ENCODE assay signal across 13 cellular contexts in the genomic region with DNA sequence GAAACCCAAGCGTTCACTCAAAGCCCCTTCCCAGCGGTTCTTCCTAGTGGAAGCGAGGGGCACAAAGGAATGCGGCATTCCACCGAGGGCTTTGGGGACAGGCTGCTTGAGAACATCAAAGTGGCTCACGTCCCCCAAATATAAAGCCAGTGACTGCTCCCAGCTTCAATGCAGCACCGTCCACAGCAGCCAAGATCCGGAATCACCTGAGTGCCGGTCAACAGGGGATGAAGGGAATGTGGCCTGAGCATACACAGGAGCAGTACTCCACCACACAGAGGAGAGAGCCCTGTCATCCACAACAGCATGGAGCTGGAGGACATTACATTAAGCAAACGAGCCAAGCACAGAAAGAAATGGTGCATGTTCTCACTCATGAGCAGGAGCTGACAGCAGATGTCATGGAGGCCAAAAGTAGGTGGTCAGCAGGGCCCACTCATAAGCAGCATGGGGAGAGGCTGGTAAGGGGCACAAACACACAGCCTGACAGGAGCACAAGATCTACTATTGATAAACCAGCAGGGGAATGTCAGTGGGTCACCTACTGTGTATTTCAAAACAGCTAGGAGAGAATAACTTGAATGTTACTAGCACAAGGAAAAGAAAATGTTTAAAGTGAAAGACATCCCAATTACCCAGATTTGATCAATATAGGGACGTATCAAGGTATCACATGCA.
DNase-seq lines count a peak whose midpoint lies in the region; ATAC-seq and TF ChIP-seq lines count a peak whose summit lies in the region.
"Had no signal": no experiment of that assay in that cellular context is flagged by ENCODE, and none has a peak within 500 bp of the region (broad histone marks: within the 10 kb centered on the region; RNA-seq: fewer than 3 reads in every experiment).

No MANE protein-coding gene starts in this region.

- peaks cover 0 to 18% of the 10 kb centered on the region in 2 experiments for H3K36me3 ChIP-seq in mesenchymal stem cell (ENCODE audit: control insufficient read depth in 1 of 2, insufficient read depth in 2 of 2, low read depth in 1 of 2, low read length in 2 of 2)
- no peaks in the 10 kb centered on the region for H3K36me3 ChIP-seq in thyroid gland
- H3K36me3 ChIP-seq: ascending aorta had no signal

- peaks cover 43% of the 10 kb centered on the region for H3K79me1 ChIP-seq in mesenchymal stem cell (replicated peaks; ENCODE audit: low read length, poor library complexity, severe bottlenecking)

- H2BK12ac ChIP-seq in mesenchymal stem cell (ENCODE audit: low read length in 2 of 2) = peak overlapping the region in 1 of 2 experiments; percentile 17

- no peak for TF ChIP-seq CTCF in thyroid gland (IDR thresholded peaks at IDR 0.05)

- DNase-seq in activated T-cell treated with anti-CD3 and anti-CD28 coated beads, Interleukin-2, amount 50 U/mL, for 72 hours = no peak
- no peak for DNase-seq in activated T-cell treated with anti-CD3 and anti-CD28 coated beads, Interleukin-2, amount 50 U/mL, for 48 hours
- DNase-seq in astrocyte of the hippocampus (ENCODE audit: low read depth, low spot score) = peak; percentile 34
- no peak for DNase-seq in mesenchymal stem cell
- DNase-seq in thyroid gland = peak; percentile 70 to 82
- DNase-seq in iPS-NIHi11 (ENCODE audit: low spot score) = no peak
- DNase-seq in activated CD4-positive, alpha-beta T cell treated with anti-CD3 and anti-CD28 coated beads for 4 hours = no peak
- DNase-seq in DMS79 treated with DMSO at 0.1 percent for 48 hours (lab: John Stamatoyannopoulos, UW) = no peak
- DNase-seq: activated CD4-positive, CD25-positive, alpha-beta regulatory T cell; effector CD4-positive, alpha-beta T cell; naive B cell; SW 1271 had no signal

- H3K23ac ChIP-seq in mesenchymal stem cell (ENCODE audit: low read length in 2 of 2) = no peak overlapping the region

- no peak for TF ChIP-seq POLR2A in thyroid gland (IDR thresholded peaks at IDR 0.05)

- no peak overlapping the region for H3K4me3 Mint-ChIP-seq in activated T-cell treated with anti-CD3 and anti-CD28 coated beads, Interleukin-2, amount 50 U/mL, for 72 hours
- H3K4me3 Mint-ChIP-seq: naive B cell had no signal

- H3K36me3 Mint-ChIP-seq in activated T-cell treated with anti-CD3 and anti-CD28 coated beads, Interleukin-2, amount 50 U/mL, for 72 hours (ENCODE audit: insufficient read depth in 2 of 2) = peaks cover 0 to 5% of the 10 kb centered on the region in 2 donors

- H3K27me3 ChIP-seq in mesenchymal stem cell (ENCODE audit: control insufficient read depth in 1 of 2, insufficient read depth in 1 of 2, low read length in 2 of 2) (no peaks in the 10 kb centered on the region), thyroid gland (no peaks in the 10 kb centered on the region)
- H3K27me3 ChIP-seq: ascending aorta had no signal

- no peak overlapping the region for H2BK15ac ChIP-seq in mesenchymal stem cell (ENCODE audit: low read depth, poor library complexity, severe bottlenecking)

- WGBS in mesenchymal stem cell = 82% methylated on average over 11 of the region's 11 CpGs
- WGBS in thyroid gland, 2 donors = 49 to 53% methylated on average over 8 to 11 of the region's 11 CpGs

- peaks cover 21% of the 10 kb centered on the region for H3K4me1 ChIP-seq in mesenchymal stem cell (ENCODE audit: control insufficient read depth, insufficient read depth, low read depth, low read length)
- peaks cover 29 to 33% of the 10 kb centered on the region in 2 donors for H3K4me1 ChIP-seq in thyroid gland

- no peak overlapping the region for H3K4me2 ChIP-seq in mesenchymal stem cell (ENCODE audit: low read length, poor library complexity, severe bottlenecking)

- no peak overlapping the region for H3K14ac ChIP-seq in mesenchymal stem cell (ENCODE audit: low read length in 2 of 2)

- H3K9me3 Mint-ChIP-seq in activated T-cell treated with anti-CD3 and anti-CD28 coated beads, Interleukin-2, amount 50 U/mL, for 72 hours = peaks cover 2 to 4% of the 10 kb centered on the region in 2 donors
- H3K9me3 Mint-ChIP-seq: naive B cell had no signal

- H2AFZ ChIP-seq in mesenchymal stem cell (ENCODE audit: low read depth, low read length) = no peak overlapping the region

- intact Hi-C loops in thyroid gland (cut with DNase I) = no loop called here

- no peak overlapping the region for H3K9ac ChIP-seq in mesenchymal stem cell (ENCODE audit: low read length)

- H3K27ac Mint-ChIP-seq in activated T-cell treated with anti-CD3 and anti-CD28 coated beads, Interleukin-2, amount 50 U/mL, for 72 hours = peak overlapping the region; percentile 20
- H3K27ac Mint-ChIP-seq: naive B cell had no signal

- H3K9me3 ChIP-seq in mesenchymal stem cell (ENCODE audit: control insufficient read depth, low read length) = no peaks in the 10 kb centered on the region
- no peaks in the 10 kb centered on the region for H3K9me3 ChIP-seq in thyroid gland
- H3K9me3 ChIP-seq: ascending aorta had no signal

- no peak overlapping the region for H2BK5ac ChIP-seq in mesenchymal stem cell (ENCODE audit: low read depth, low read length, poor library complexity, severe bottlenecking)

- ATAC-seq in activated T-cell treated with anti-CD3 and anti-CD28 coated beads, Interleukin-2, amount 50 U/mL, for 72 hours (replicated peaks in 1 of 2) = peak in 1 of 2 donors; percentile 7

- peak overlapping the region; percentile 32 for H2AK5ac ChIP-seq in mesenchymal stem cell (ENCODE audit: low read length, severe bottlenecking)

- no peak overlapping the region for H4K91ac ChIP-seq in mesenchymal stem cell (ENCODE audit: low read length)

- H4K8ac ChIP-seq in mesenchymal stem cell (ENCODE audit: low read length) = no peak overlapping the region

- H3K27ac ChIP-seq in mesenchymal stem cell (ENCODE audit: low read length, poor library complexity, severe bottlenecking) (peak overlapping the region; percentile 0), thyroid gland (peak overlapping the region in 2 of 3 donors; percentile 49 to 63)

- no peak overlapping the region for H2BK120ac ChIP-seq in mesenchymal stem cell (ENCODE audit: low read depth, low read length)

- H3K4me1 Mint-ChIP-seq in activated T-cell treated with anti-CD3 and anti-CD28 coated beads, Interleukin-2, amount 50 U/mL, for 72 hours (ENCODE audit: low read depth) = peaks cover 14% of the 10 kb centered on the region

- H3K4me3 ChIP-seq in mesenchymal stem cell (ENCODE audit: insufficient read depth in 1 of 2, low read depth in 1 of 2, low read length in 2 of 2) (no peak overlapping the region), thyroid gland (replicated peaks in 1 of 3) (no peak overlapping the region)
- H3K4me3 ChIP-seq: ascending aorta had no signal

- H3K4ac ChIP-seq in mesenchymal stem cell (ENCODE audit: low read depth in 1 of 2, low read length in 2 of 2) = peak overlapping the region in 1 of 2 experiments; percentile 15

- peak overlapping the region in 1 of 2 experiments; percentile 7 for H3K18ac ChIP-seq in mesenchymal stem cell (ENCODE audit: low read depth in 1 of 2, low read length in 2 of 2)

- H3K27me3 Mint-ChIP-seq in activated T-cell treated with anti-CD3 and anti-CD28 coated beads, Interleukin-2, amount 50 U/mL, for 72 hours (ENCODE audit: low read depth) = peaks cover 7% of the 10 kb centered on the region

Comparison
In these comparisons a context has a peak if more than half of its experiments do, and no peak if none do; other contexts are left out.
1. DNase-seq: peak in astrocyte of the hippocampus (single experiment) and thyroid gland (2 of 2); none in activated T-cell treated with anti-CD3 and anti-CD28 coated beads, Interleukin-2, amount 50 U/mL, for 72 hours (0 of 2), activated T-cell treated with anti-CD3 and anti-CD28 coated beads, Interleukin-2, amount 50 U/mL, for 48 hours (0 of 2), mesenchymal stem cell (single experiment), iPS-NIHi11 (single experiment), activated CD4-positive, alpha-beta T cell treated with anti-CD3 and anti-CD28 coated beads for 4 hours (0 of 2) and DMS79 treated with DMSO at 0.1 percent for 48 hours (single experiment).